8 cellular contexts compared by ENCODE assay signal in the genomic region with DNA sequence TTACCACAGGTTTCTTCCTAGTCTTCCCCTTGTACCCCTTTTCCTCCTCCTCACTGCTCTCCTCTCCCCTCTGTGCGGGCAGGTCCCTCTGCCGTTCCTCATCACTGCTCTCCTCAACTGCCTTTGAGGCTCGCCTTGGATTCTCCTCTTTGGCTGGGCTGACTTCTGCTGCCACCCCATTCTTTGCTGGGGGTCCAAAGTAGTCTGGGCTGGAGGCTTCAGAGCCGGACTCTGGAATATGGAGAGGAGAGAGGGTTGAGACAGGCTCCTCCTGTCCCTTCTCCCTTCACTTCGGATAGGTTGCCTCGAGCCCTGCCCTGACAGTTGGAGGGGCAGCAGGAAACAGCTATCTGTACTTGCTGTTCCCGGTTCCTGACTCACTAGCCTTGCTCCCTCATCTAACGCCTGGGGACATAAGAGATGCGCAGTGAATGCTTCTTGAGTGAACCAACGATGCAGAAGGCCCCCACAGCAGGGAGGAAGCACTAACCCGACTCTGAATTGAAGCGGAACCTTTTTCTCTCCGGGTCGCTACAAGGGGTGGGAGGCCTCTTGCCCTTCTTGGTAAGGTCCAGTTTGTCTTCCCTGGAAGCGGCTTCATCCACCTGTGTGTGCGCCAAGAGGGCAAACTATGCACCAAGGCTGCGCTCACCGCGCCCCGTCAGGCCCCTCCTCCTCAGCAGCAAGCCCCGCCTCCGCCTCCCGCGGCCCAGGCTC. TPM values are rescaled to one million over a fixed set of nuclear protein-coding genes. Genes with fewer than 3 reads are reported as not detected.
A peak's percentile ranks its signal among the peaks of the same experiment; 100 is the strongest.
DNase-seq lines count a peak whose midpoint lies in the region; ATAC-seq and TF ChIP-seq lines count a peak whose summit lies in the region.

No MANE protein-coding gene starts in this region.

- H3K9me3 Mint-ChIP-seq in neural crest cell, result no peaks in the 10 kb centered on the region

- H3K36me3 ChIP-seq in thymus (ENCODE audit: control insufficient read depth, insufficient read depth), result peaks cover 41% of the 10 kb centered on the region

- H3K9me3 ChIP-seq in thymus (ENCODE audit: control insufficient read depth), result no peaks in the 10 kb centered on the region

- peak; percentile 30 for ATAC-seq in GM19023 (IDR thresholded peaks at IDR 0.05; ENCODE audit: unreplicated experiment)
- peak; percentile 29 for ATAC-seq in HG03520 (IDR thresholded peaks at IDR 0.05; ENCODE audit: unreplicated experiment)

- peaks cover 11% of the 10 kb centered on the region for H3K36me3 Mint-ChIP-seq in neural crest cell (ENCODE audit: low read depth)

- H3K4me3 Mint-ChIP-seq in neural crest cell, result peak overlapping the region; percentile 97

- H3K4me3 ChIP-seq in thymus (ENCODE audit: low read length), result peak overlapping the region; percentile 68

- peaks cover 33% of the 10 kb centered on the region for H3K4me1 Mint-ChIP-seq in neural crest cell

- peaks cover 10% of the 10 kb centered on the region for H3K4me1 ChIP-seq in thymus (ENCODE audit: control insufficient read depth, insufficient read depth, low read length)

- peak; percentile 69 for DNase-seq in AG08396 (ENCODE audit: low spot score)
- peak; percentile 78 to 86 for DNase-seq in activated CD4-positive, alpha-beta T cell treated with anti-CD3 and anti-CD28 coated beads, Interleukin-2, amount 50 U/mL, for 48 hours
- DNase-seq in fibroblast of gingiva (ENCODE audit: low read depth), result peak; percentile 44
- no peak for DNase-seq in neural crest cell (ENCODE audit: low read depth, low spot score)
- DNase-seq in D341Med (ENCODE audit: low spot score), result no peak

- H3K27ac Mint-ChIP-seq in neural crest cell (ENCODE audit: unreplicated experiment), result peak overlapping the region; percentile 99

- TF ChIP-seq CTCF in neural crest cell (conservative IDR thresholded peaks at IDR 0.05), result no peak

- H3K27ac ChIP-seq in thymus (ENCODE audit: low read depth), result peak overlapping the region; percentile 96

- WGBS in thymus, result 20% methylated on average over 24 of the region's 24 CpGs

- H3K27me3 ChIP-seq in thymus (ENCODE audit: control insufficient read depth, insufficient read depth), result no peaks in the 10 kb centered on the region

- peaks cover 3% of the 10 kb centered on the region for H3K27me3 Mint-ChIP-seq in neural crest cell (ENCODE audit: low read depth)

RNA-seq across cellular contexts. Expression of a gene that starts 0.6 kb away (rescaled TPM):
- total RNA-seq in neural crest cell, result 31.8 and 34.8 TPM in 2 replicates
- 14.8 TPM for polyA plus RNA-seq in thymus

RNA-seq across cellular contexts. Expression of a gene that starts 1.3 kb away (rescaled TPM):
- total RNA-seq in neural crest cell, result 81.9 and 88.6 TPM in 2 replicates
- 84.5 TPM for polyA plus RNA-seq in thymus

RNA-seq across cellular contexts. Expression of a gene that starts 16.1 kb away (rescaled TPM):
- total RNA-seq in neural crest cell, result 5.7 and 6.4 TPM in 2 replicates
- 1.3 TPM for polyA plus RNA-seq in thymus

RNA-seq across cellular contexts. Expression of a gene that starts 21.1 kb away (rescaled TPM):
- total RNA-seq in neural crest cell, result 67.7 and 73.2 TPM in 2 replicates
- polyA plus RNA-seq in thymus, result 28.7 TPM

RNA-seq across cellular contexts. Expression of a gene that starts 28.2 kb away (rescaled TPM):
- total RNA-seq in neural crest cell, result not detected in 2 replicates
- polyA plus RNA-seq in thymus, result not detected

Comparison
In these comparisons a context has a peak if more than half of its experiments do, and no peak if none do; other contexts are left out.
1. DNase-seq: peak in AG08396 (single experiment), activated CD4-positive, alpha-beta T cell treated with anti-CD3 and anti-CD28 coated beads, Interleukin-2, amount 50 U/mL, for 48 hours (2 of 2) and fibroblast of gingiva (single experiment); none in neural crest cell (single experiment) and D341Med (single experiment).